In the genomic region with DNA sequence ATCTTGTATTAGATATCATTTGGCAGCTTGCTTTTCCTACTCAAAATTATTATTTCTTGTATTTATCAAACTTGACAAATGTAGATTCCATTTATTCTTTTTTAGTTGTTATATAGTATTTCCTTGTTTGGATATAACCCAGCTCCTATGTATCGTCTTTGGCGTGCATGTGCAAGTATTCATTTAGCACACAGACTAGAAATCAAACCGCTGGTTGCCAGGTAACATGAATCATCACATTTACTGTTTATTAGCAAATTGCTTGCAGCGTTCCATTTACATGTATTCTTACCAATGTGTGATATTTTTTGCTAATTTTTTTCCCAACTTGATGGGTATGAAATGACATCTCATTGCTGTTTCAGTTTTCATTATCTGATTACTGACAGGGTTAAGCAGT, we compare ENCODE assay signal across 18 cellular contexts.
A peak's percentile ranks its signal among the peaks of the same experiment; 100 is the strongest.
DNase-seq lines count a peak whose midpoint lies in the region; ATAC-seq, FAIRE-seq and TF ChIP-seq lines count a peak whose summit lies in the region.
"Had no signal": no experiment of that assay in that cellular context is flagged by ENCODE, and none has a peak within 500 bp of the region (broad histone marks: within the 10 kb centered on the region; RNA-seq: fewer than 3 reads in every experiment).

No MANE protein-coding gene starts in this region.

- no peak for TF ChIP-seq CTCF in bronchial epithelial cell (IDR thresholded peaks at IDR 0.05; ENCODE audit: insufficient read depth, low read length, severe bottlenecking)
- TF ChIP-seq CTCF in foreskin keratinocyte (conservative IDR thresholded peaks at IDR 0.05), result no peak

- no peaks in the 10 kb centered on the region for H3K27me3 ChIP-seq in bronchial epithelial cell (ENCODE audit: control insufficient read depth, insufficient read depth, low read length)
- H3K27me3 ChIP-seq in foreskin keratinocyte, result no peaks in the 10 kb centered on the region
- H3K27me3 ChIP-seq: BLaER1 treated with 17β-estradiol and CSF1 and Interleukin-3, amounts not matched to agents 10 nM and 100 nM had no signal

- FAIRE-seq in bronchial epithelial cell (lab: Jason Lieb, UNC), result no peak
- FAIRE-seq: GM12878, GM18507, H54 had no signal

- DNase-seq in NCI-H748 (lab: John Stamatoyannopoulos, UW; ENCODE audit: unreplicated experiment) (peak; percentile 32), NCI-H748 treated with DMSO at 0.1 percent for 48 hours (lab: John Stamatoyannopoulos, UW) (no peak), bronchial epithelial cell (ENCODE audit: low read depth) (peak; percentile 90), foreskin keratinocyte (peak; percentile 48 to 53), NK-92 (lab: John Stamatoyannopoulos, UW; ENCODE audit: unreplicated experiment) (no peak), NCI-H774 (lab: John Stamatoyannopoulos, UW) (no peak)
- DNase-seq: 8988T; AML-193; CD4-positive, CD25-positive, alpha-beta regulatory T cell; DMS79; GM23248; IMR-90 had no signal

- no peaks in the 10 kb centered on the region for H3K36me3 ChIP-seq in bronchial epithelial cell (ENCODE audit: control insufficient read depth, insufficient read depth, low read length)
- H3K36me3 ChIP-seq: BLaER1 treated with 17β-estradiol and CSF1 and Interleukin-3, amounts not matched to agents 10 nM and 100 nM had no signal

- peaks cover 11% of the 10 kb centered on the region for H3K4me1 ChIP-seq in foreskin keratinocyte
- H3K4me1 ChIP-seq: BLaER1 treated with 17β-estradiol and CSF1 and Interleukin-3, amounts not matched to agents 10 nM and 100 nM had no signal

- no peak overlapping the region for H3K4me3 ChIP-seq in bronchial epithelial cell (ENCODE audit: low read depth, low read length)
- H3K4me3 ChIP-seq: BLaER1 treated with 17β-estradiol and CSF1 and Interleukin-3, amounts not matched to agents 10 nM and 100 nM; GM12878; GM23248 had no signal

- no peak overlapping the region for H3K27ac ChIP-seq in foreskin keratinocyte
- H3K27ac ChIP-seq: BLaER1 treated with 17β-estradiol and CSF1 and Interleukin-3, amounts not matched to agents 10 nM and 100 nM; GM23248 had no signal

- ATAC-seq in foreskin keratinocyte (peak; percentile 81), GM18520 (IDR thresholded peaks at IDR 0.05; ENCODE audit: unreplicated experiment) (no peak)
- ATAC-seq: GM12878, HCT116 had no signal

Comparison
In these comparisons a context has a peak if more than half of its experiments do, and no peak if none do; other contexts are left out.
1. DNase-seq: peak in NCI-H748 (single experiment), bronchial epithelial cell (single experiment) and foreskin keratinocyte (2 of 2); none in NCI-H748 treated with DMSO at 0.1 percent for 48 hours (single experiment), NK-92 (single experiment) and NCI-H774 (single experiment).